Comparison of ENCODE assay signal across 11 cellular contexts in genomic region chr19:41535029-41535622, GRCh38. TPM values are rescaled to one million over a fixed set of nuclear protein-coding genes. Genes with fewer than 3 reads are reported as not detected.
DNase-seq lines count a peak whose midpoint lies in the region; ATAC-seq, FAIRE-seq and TF ChIP-seq lines count a peak whose summit lies in the region.
"Had no signal": no experiment of that assay in that cellular context is flagged by ENCODE, and none has a peak within 500 bp of the region (broad histone marks: within the 10 kb centered on the region; RNA-seq: fewer than 3 reads in every experiment).

No MANE protein-coding gene starts in this region.

- H3K4me1 ChIP-seq in endothelial cell of umbilical vein (ENCODE audit: control insufficient read depth, extremely low read depth, insufficient read depth, low read length), result peaks cover 25% of the 10 kb centered on the region
- H3K4me1 ChIP-seq: parathyroid adenoma had no signal

- no peak overlapping the region for H3K27ac ChIP-seq in endothelial cell of umbilical vein (ENCODE audit: insufficient read depth, low read depth, low read length)
- H3K27ac ChIP-seq: epithelial cell of prostate, parathyroid adenoma had no signal

- H2AFZ ChIP-seq in endothelial cell of umbilical vein (ENCODE audit: low read depth, low read length), result no peak overlapping the region
- H2AFZ ChIP-seq: parathyroid adenoma had no signal

- no peaks in the 10 kb centered on the region for H4K20me1 ChIP-seq in endothelial cell of umbilical vein (replicated peaks; ENCODE audit: control insufficient read depth, extremely low read depth, insufficient read depth, low read length)

- no peak overlapping the region for H3K4me3 ChIP-seq in endothelial cell of umbilical vein (replicated peaks in 1 of 3; ENCODE audit: insufficient read depth in 1 of 3, low read depth in 1 of 3, low read length in 3 of 3)

- peaks cover 7 to 24% of the 10 kb centered on the region in 2 experiments for H3K27me3 ChIP-seq in endothelial cell of umbilical vein (ENCODE audit: control insufficient read depth in 2 of 2, insufficient read depth in 2 of 2, low read length in 2 of 2)

- H3K27me3 Mint-ChIP-seq in CD14-positive monocyte (ENCODE audit: low read depth in 3 of 3), result peaks cover 0 to 9% (median 5%) of the 10 kb centered on the region in 3 donors

- intact Hi-C loops in endothelial cell of umbilical vein (cut with micrococcal nuclease) (no loop called here), CD14-positive monocyte (cut with micrococcal nuclease) (loop anchor here (5.0 to 10.0 kb wide), 2 partner anchors 37 to 90 kb away; partner anchors contain the start of gene ERICH4 (in 1 of the 2))

- peaks cover 44% of the 10 kb centered on the region for H3K4me1 Mint-ChIP-seq in CD14-positive monocyte

- ATAC-seq in GM18498 (IDR thresholded peaks at IDR 0.05; ENCODE audit: unreplicated experiment), result peak; percentile 69
- peak; percentile 57 for ATAC-seq in GM21367 (IDR thresholded peaks at IDR 0.05; ENCODE audit: unreplicated experiment)
- peak; percentile 65 for ATAC-seq in HG03442 (IDR thresholded peaks at IDR 0.05; ENCODE audit: unreplicated experiment)
- ATAC-seq: HCT116 had no signal

- H3K9ac ChIP-seq in endothelial cell of umbilical vein (replicated peaks; ENCODE audit: extremely low read depth, insufficient read depth, low read length), result no peak overlapping the region
- H3K9ac ChIP-seq: parathyroid adenoma had no signal

- no peaks in the 10 kb centered on the region for H3K9me3 ChIP-seq in endothelial cell of umbilical vein (replicated peaks; ENCODE audit: control insufficient read depth, insufficient read depth, low read length)

- FAIRE-seq in endothelial cell of umbilical vein (lab: Jason Lieb, UNC), result no peak

- CTCF ChIA-PET in endothelial cell of umbilical vein (lab: Charles Lee), result interaction anchor here (0.8 to 0.9 kb wide), 3 partner anchors 84 to 87 kb away, joined by 3 to 8 read pairs (median 4); no protein-coding TSS in a partner anchor

- BruUV-seq in endothelial cell of umbilical vein (replicated peaks; lab: Mats Ljungman, UMichigan), result no TSS peak

- H3K4me2 ChIP-seq in endothelial cell of umbilical vein (ENCODE audit: insufficient read depth, low read length), result no peak overlapping the region

- TF ChIP-seq CTCF in endothelial cell of umbilical vein (IDR thresholded peaks at IDR 0.05; ENCODE audit: extremely low read depth in 1 of 2, insufficient read depth in 1 of 2, low read depth in 1 of 2, low read length in 2 of 2) (no peak), CD14-positive monocyte (IDR thresholded peaks at IDR 0.05) (no peak)

- POLR2A ChIA-PET in endothelial cell of umbilical vein (lab: Charles Lee), result no interaction called here

- dilution Hi-C loops in endothelial cell of umbilical vein (cut with MboI; ENCODE audit: extremely low pct_ligation_motif_present, low sequenced_read_pairs), result no loop called here

- H3K36me3 ChIP-seq in endothelial cell of umbilical vein (ENCODE audit: control insufficient read depth in 2 of 2, extremely low read depth in 1 of 2, insufficient read depth in 2 of 2, low read length in 2 of 2), result no peaks in the 10 kb centered on the region

- peak overlapping the region in 1 of 2 donors; percentile 57 for H3K4me3 Mint-ChIP-seq in CD14-positive monocyte

- H3K9me1 ChIP-seq in endothelial cell of umbilical vein (replicated peaks; ENCODE audit: control insufficient read depth, extremely low read depth, insufficient read depth, low read length), result no peaks in the 10 kb centered on the region

- peaks cover 0 to 11% (median 2%) of the 10 kb centered on the region in 7 donors for H3K9me3 Mint-ChIP-seq in CD14-positive monocyte

- no peak for TF ChIP-seq POLR2A in endothelial cell of umbilical vein (IDR thresholded peaks at IDR 0.05; ENCODE audit: low read depth, low read length)

- peak overlapping the region in 3 of 7 donors; percentile 18 to 67 (median 37) for H3K27ac Mint-ChIP-seq in CD14-positive monocyte

- H3K79me2 ChIP-seq in endothelial cell of umbilical vein (ENCODE audit: control insufficient read depth, insufficient read depth, low read length), result no peaks in the 10 kb centered on the region
- H3K79me2 ChIP-seq: parathyroid adenoma had no signal

- H3K36me3 Mint-ChIP-seq in CD14-positive monocyte, result no peaks in the 10 kb centered on the region

- peak; percentile 11 for DNase-seq in endothelial cell of umbilical vein (ENCODE audit: low read depth, low spot score)
- no peak for DNase-seq in RKO (ENCODE audit: low spot score)
- DNase-seq in NCI-H2171 (lab: John Stamatoyannopoulos, UW), result no peak
- DNase-seq in NCI-H1092 (lab: John Stamatoyannopoulos, UW), result no peak
- DNase-seq in CD14-positive monocyte (ENCODE audit: low spot score), result no peak

TF ChIP-seq in endothelial cell of umbilical vein, 7 proteins besides CTCF, POLR2A, EP300 and RAD21:
- TF ChIP-seq EZH2 (IDR thresholded peaks at IDR 0.05; ENCODE audit: borderline replicate concordance, low read depth, low read length, severe bottlenecking), result no peak
- TF ChIP-seq GATA2 (IDR thresholded peaks at IDR 0.05; ENCODE audit: insufficient read depth, insufficient read length, low read depth, low read length), result no peak
- TF ChIP-seq MAX (IDR thresholded peaks at IDR 0.05; ENCODE audit: insufficient read depth, insufficient read length), result no peak
- no peak for TF ChIP-seq MYC (IDR thresholded peaks at IDR 0.05; ENCODE audit: low read depth, low read length)
- no peak for TF ChIP-seq POLR2AphosphoS5 (IDR thresholded peaks at IDR 0.05; ENCODE audit: insufficient read depth, low read depth, low read length)
- TF ChIP-seq JUN (IDR thresholded peaks at IDR 0.05; ENCODE audit: borderline replicate concordance, insufficient read depth, insufficient read length, low read depth), result no peak
- TF ChIP-seq FOS (IDR thresholded peaks at IDR 0.05; ENCODE audit: borderline replicate concordance, insufficient read depth, low read length), result no peak

RNA-seq across cellular contexts. Expression of gene CEACAM21, which starts 40.8 kb away (rescaled TPM):
- total RNA-seq in endothelial cell of umbilical vein, result 1.7 and 2.7 TPM in 2 replicates
- polyA plus RNA-seq in endothelial cell of umbilical vein (0.81 and 1.3 TPM in 2 replicates), CD14-positive monocyte (1 to 10 TPM; 4.1 to 6.4 TPM)
- polyA plus RNA-seq in endothelial cell of umbilical vein (2011; cell fraction: cytosol; rRNA removed), result 1.1 and 1.4 TPM in 2 replicates
- polyA plus RNA-seq in endothelial cell of umbilical vein (2011; cell fraction: nucleus; rRNA removed), result 2.5 and 3.1 TPM in 2 replicates
- polyA plus RNA-seq in endothelial cell of umbilical vein (2012), result 2.5 TPM in 2 replicates
- 1.0 and 2.7 TPM in 2 replicates for polyA minus RNA-seq in endothelial cell of umbilical vein
- not detected for polyA minus RNA-seq in endothelial cell of umbilical vein (2011; cell fraction: cytosol; rRNA and poly(A)+ RNA removed)
- polyA minus RNA-seq in endothelial cell of umbilical vein (2011; cell fraction: nucleus; rRNA and poly(A)+ RNA removed), result 0.38 and 1.5 TPM in 2 replicates
